2 cellular contexts compared by ENCODE assay signal in the genomic region with DNA sequence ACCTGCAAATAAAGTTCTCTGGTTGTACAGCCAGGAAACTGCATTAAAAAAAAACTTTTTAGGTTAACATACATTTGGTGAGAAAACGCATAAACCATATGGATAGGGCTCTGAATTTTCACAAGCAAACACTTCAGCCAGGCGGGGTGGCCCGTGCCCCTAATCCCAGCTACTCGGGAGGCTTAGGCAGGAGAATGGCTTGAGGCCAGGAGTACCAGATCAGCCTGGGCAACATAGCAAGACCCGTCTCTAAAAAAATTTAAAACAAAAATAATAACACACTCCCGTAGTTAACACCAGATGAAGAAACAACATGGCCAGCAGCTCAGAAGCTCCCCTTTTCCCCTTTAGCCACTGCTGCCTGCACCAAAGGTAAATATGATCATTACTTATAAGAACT.
TF ChIP-seq lines count a peak whose summit lies in the region.

No MANE protein-coding gene starts in this region.

TF ChIP-seq in SK-N-SH, 30 proteins besides CTCF, POLR2A, EP300 and RAD21 (continued from another document):
- TF ChIP-seq, protein P1, sequence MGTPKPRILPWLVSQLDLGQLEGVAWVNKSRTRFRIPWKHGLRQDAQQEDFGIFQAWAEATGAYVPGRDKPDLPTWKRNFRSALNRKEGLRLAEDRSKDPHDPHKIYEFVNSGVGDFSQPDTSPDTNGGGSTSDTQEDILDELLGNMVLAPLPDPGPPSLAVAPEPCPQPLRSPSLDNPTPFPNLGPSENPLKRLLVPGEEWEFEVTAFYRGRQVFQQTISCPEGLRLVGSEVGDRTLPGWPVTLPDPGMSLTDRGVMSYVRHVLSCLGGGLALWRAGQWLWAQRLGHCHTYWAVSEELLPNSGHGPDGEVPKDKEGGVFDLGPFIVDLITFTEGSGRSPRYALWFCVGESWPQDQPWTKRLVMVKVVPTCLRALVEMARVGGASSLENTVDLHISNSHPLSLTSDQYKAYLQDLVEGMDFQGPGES (IDR thresholded peaks at IDR 0.05; ENCODE audit: low read depth, low read length): no peak
- TF ChIP-seq TAF1 (IDR thresholded peaks at IDR 0.05; ENCODE audit: borderline replicate concordance, low read depth, low read length) (no peak), FOSL2 (IDR thresholded peaks at IDR 0.05; ENCODE audit: borderline replicate concordance, low read depth) (no peak), MXI1 (IDR thresholded peaks at IDR 0.05; ENCODE audit: low read depth, low read length) (no peak), FOXM1 (IDR thresholded peaks at IDR 0.05; ENCODE audit: low read depth) (no peak), GATA2 (CRISPR knock-in tag; IDR thresholded peaks at IDR 0.05) (no peak), JUND (IDR thresholded peaks at IDR 0.05) (no peak), TEAD4 (IDR thresholded peaks at IDR 0.05; ENCODE audit: borderline replicate concordance, insufficient read depth) (no peak)
- TF ChIP-seq, protein P2, sequence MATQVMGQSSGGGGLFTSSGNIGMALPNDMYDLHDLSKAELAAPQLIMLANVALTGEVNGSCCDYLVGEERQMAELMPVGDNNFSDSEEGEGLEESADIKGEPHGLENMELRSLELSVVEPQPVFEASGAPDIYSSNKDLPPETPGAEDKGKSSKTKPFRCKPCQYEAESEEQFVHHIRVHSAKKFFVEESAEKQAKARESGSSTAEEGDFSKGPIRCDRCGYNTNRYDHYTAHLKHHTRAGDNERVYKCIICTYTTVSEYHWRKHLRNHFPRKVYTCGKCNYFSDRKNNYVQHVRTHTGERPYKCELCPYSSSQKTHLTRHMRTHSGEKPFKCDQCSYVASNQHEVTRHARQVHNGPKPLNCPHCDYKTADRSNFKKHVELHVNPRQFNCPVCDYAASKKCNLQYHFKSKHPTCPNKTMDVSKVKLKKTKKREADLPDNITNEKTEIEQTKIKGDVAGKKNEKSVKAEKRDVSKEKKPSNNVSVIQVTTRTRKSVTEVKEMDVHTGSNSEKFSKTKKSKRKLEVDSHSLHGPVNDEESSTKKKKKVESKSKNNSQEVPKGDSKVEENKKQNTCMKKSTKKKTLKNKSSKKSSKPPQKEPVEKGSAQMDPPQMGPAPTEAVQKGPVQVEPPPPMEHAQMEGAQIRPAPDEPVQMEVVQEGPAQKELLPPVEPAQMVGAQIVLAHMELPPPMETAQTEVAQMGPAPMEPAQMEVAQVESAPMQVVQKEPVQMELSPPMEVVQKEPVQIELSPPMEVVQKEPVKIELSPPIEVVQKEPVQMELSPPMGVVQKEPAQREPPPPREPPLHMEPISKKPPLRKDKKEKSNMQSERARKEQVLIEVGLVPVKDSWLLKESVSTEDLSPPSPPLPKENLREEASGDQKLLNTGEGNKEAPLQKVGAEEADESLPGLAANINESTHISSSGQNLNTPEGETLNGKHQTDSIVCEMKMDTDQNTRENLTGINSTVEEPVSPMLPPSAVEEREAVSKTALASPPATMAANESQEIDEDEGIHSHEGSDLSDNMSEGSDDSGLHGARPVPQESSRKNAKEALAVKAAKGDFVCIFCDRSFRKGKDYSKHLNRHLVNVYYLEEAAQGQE (IDR thresholded peaks at IDR 0.05; ENCODE audit: low read depth, low read length): no peak

TF ChIP-seq in SK-N-SH treated with all-trans-retinoic acid at 6 μM for 48 hours, 23 proteins besides CTCF, POLR2A, EP300 and RAD21 (continued from another document):
- TF ChIP-seq, protein P3, sequence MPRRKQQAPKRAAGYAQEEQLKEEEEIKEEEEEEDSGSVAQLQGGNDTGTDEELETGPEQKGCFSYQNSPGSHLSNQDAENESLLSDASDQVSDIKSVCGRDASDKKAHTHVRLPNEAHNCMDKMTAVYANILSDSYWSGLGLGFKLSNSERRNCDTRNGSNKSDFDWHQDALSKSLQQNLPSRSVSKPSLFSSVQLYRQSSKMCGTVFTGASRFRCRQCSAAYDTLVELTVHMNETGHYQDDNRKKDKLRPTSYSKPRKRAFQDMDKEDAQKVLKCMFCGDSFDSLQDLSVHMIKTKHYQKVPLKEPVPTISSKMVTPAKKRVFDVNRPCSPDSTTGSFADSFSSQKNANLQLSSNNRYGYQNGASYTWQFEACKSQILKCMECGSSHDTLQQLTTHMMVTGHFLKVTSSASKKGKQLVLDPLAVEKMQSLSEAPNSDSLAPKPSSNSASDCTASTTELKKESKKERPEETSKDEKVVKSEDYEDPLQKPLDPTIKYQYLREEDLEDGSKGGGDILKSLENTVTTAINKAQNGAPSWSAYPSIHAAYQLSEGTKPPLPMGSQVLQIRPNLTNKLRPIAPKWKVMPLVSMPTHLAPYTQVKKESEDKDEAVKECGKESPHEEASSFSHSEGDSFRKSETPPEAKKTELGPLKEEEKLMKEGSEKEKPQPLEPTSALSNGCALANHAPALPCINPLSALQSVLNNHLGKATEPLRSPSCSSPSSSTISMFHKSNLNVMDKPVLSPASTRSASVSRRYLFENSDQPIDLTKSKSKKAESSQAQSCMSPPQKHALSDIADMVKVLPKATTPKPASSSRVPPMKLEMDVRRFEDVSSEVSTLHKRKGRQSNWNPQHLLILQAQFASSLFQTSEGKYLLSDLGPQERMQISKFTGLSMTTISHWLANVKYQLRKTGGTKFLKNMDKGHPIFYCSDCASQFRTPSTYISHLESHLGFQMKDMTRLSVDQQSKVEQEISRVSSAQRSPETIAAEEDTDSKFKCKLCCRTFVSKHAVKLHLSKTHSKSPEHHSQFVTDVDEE (CRISPR knock-in tag; IDR thresholded peaks at IDR 0.05): no peak
- TF ChIP-seq, protein P4, sequence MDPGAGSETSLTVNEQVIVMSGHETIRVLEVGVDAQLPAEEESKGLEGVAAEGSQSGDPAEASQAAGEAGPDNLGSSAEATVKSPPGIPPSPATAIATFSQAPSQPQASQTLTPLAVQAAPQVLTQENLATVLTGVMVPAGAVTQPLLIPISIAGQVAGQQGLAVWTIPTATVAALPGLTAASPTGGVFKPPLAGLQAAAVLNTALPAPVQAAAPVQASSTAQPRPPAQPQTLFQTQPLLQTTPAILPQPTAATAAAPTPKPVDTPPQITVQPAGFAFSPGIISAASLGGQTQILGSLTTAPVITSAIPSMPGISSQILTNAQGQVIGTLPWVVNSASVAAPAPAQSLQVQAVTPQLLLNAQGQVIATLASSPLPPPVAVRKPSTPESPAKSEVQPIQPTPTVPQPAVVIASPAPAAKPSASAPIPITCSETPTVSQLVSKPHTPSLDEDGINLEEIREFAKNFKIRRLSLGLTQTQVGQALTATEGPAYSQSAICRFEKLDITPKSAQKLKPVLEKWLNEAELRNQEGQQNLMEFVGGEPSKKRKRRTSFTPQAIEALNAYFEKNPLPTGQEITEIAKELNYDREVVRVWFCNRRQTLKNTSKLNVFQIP (CRISPR knock-in tag; IDR thresholded peaks at IDR 0.05; ENCODE audit: borderline replicate concordance, low read depth): no peak
- TF ChIP-seq ARNTL (CRISPR knock-in tag; IDR thresholded peaks at IDR 0.05; ENCODE audit: borderline replicate concordance, low read depth): no peak
- no peak for TF ChIP-seq GLIS3 (CRISPR knock-in tag; IDR thresholded peaks at IDR 0.05)
- no peak for TF ChIP-seq TCF4 (CRISPR knock-in tag; IDR thresholded peaks at IDR 0.05; ENCODE audit: borderline replicate concordance)
- no peak for TF ChIP-seq TOX (CRISPR knock-in tag; IDR thresholded peaks at IDR 0.05; ENCODE audit: borderline replicate concordance)
- TF ChIP-seq OSR1 (CRISPR knock-in tag; IDR thresholded peaks at IDR 0.05): no peak
- no peak for TF ChIP-seq SNAI2 (CRISPR knock-in tag; IDR thresholded peaks at IDR 0.05)
- TF ChIP-seq ESRRG (CRISPR knock-in tag; IDR thresholded peaks at IDR 0.05): no peak
- TF ChIP-seq ZFP30 (CRISPR knock-in tag; IDR thresholded peaks at IDR 0.05): no peak
- TF ChIP-seq ZNF8 (CRISPR knock-in tag; IDR thresholded peaks at IDR 0.05): no peak
- TF ChIP-seq ZC3H10 (CRISPR knock-in tag; IDR thresholded peaks at IDR 0.05): no peak
- no peak for TF ChIP-seq CSDC2 (CRISPR knock-in tag; IDR thresholded peaks at IDR 0.05)
- TF ChIP-seq ISL1 (CRISPR knock-in tag; IDR thresholded peaks at IDR 0.05): no peak
- no peak for TF ChIP-seq ZNF565 (CRISPR knock-in tag; conservative IDR thresholded peaks at IDR 0.05; ENCODE audit: low read depth)
- TF ChIP-seq, protein P5, sequence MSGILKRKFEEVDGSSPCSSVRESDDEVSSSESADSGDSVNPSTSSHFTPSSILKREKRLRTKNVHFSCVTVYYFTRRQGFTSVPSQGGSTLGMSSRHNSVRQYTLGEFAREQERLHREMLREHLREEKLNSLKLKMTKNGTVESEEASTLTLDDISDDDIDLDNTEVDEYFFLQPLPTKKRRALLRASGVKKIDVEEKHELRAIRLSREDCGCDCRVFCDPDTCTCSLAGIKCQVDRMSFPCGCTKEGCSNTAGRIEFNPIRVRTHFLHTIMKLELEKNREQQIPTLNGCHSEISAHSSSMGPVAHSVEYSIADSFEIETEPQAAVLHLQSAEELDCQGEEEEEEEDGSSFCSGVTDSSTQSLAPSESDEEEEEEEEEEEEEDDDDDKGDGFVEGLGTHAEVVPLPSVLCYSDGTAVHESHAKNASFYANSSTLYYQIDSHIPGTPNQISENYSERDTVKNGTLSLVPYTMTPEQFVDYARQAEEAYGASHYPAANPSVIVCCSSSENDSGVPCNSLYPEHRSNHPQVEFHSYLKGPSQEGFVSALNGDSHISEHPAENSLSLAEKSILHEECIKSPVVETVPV (CRISPR knock-in tag; IDR thresholded peaks at IDR 0.05): no peak
- TF ChIP-seq PPARA (CRISPR knock-in tag; IDR thresholded peaks at IDR 0.05; ENCODE audit: borderline replicate concordance): no peak
TF ChIP-seq in SK-N-SH treated with all-trans-retinoic acid at 6 μM for 48 hours: peak in this region for 0.
